10 cellular contexts compared by ENCODE assay signal in the genomic region with DNA sequence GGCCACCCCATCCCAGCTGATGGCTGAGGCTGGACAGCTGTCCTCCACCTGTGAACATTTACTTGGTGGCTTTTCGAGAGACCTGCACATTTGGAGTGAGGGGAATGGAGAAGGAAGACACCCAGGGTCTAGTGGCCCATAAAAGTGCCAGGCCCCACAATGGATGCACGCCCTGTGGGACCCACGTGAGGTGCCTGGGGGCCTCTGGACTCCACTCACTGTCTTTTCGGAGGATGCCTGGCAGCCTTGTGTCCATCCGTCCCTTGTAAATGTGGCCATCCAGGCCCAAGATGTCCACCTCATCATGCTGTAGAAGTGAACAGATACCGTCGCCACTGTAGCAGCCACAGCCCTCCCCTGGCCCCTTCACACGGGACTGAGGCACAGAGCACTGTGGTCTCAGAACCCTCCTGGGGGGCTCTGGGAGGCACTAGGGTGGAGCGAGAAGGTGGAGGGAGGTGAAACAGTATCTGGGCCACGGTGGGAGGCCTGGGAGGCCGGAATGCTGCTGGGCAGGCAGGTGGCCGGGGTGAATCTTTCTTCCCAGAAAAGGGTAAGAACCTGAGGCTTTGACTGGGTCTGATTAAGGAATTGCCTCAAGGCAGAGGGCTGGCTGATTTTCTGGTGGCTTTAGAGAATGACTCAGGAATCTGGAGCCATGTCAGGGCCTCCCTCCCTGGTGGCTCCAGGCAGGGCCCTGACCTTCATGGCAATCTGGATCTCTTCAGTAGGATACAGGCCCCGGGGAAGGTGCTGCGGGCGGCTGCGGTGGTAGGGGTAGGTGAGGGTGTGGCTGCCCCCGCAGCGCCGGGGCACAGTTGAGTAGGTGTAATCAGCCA. TPM values are rescaled to one million over a fixed set of nuclear protein-coding genes. Genes with fewer than 3 reads are reported as not detected.
DNase-seq lines count a peak whose midpoint lies in the region; ATAC-seq lines count a peak whose summit lies in the region.
"Had no signal": no experiment of that assay in that cellular context is flagged by ENCODE, and none has a peak within 500 bp of the region (broad histone marks: within the 10 kb centered on the region; RNA-seq: fewer than 3 reads in every experiment).

No MANE protein-coding gene starts in this region.

- H3K9ac ChIP-seq in BLaER1 (no peak overlapping the region), GM23248 (0 out of 2 replicates have a peak overlapping the region, but pooled peaks have one; percentile 36)

- peak overlapping the region; percentile 77 for H3K27ac Mint-ChIP-seq in activated CD8-positive, alpha-beta T cell treated with anti-CD3 and anti-CD28 coated beads, Interleukin-2, amount 10 ng/mL, durations not matched to agents 7 days and 5 days
- peak overlapping the region; percentile 90 for H3K27ac Mint-ChIP-seq in memory B cell

- no peaks in the 10 kb centered on the region; the same call in 1 of the 2 replicates for H3K36me3 ChIP-seq in BLaER1
- H3K36me3 ChIP-seq in GM23248 (ENCODE audit: low read depth), result no peaks in the 10 kb centered on the region

- peaks cover 14% of the 10 kb centered on the region for H4K20me1 ChIP-seq in BLaER1
- H4K20me1 ChIP-seq in GM23248 (ENCODE audit: insufficient read depth), result no peaks in the 10 kb centered on the region

- CTCF ChIA-PET in activated CD8-positive, alpha-beta T cell treated with anti-CD3 and anti-CD28 coated beads, Interleukin-2, amount 10 ng/mL, durations not matched to agents 7 days and 5 days (lab: Charles Lee), result interaction anchor here (2.6 to 10.9 kb wide), 2 partner anchors 96 to 155 kb away, joined by 17 to 112 read pairs; no protein-coding TSS in a partner anchor

- H3K4me2 ChIP-seq in BLaER1 (0 out of 2 replicates have a peak overlapping the region, but pooled peaks have one; percentile 6), GM23248 (ENCODE audit: unreplicated experiment) (peak overlapping the region; percentile 28)

- H3K36me3 Mint-ChIP-seq in activated CD8-positive, alpha-beta T cell treated with anti-CD3 and anti-CD28 coated beads, Interleukin-2, amount 10 ng/mL, durations not matched to agents 7 days and 5 days (ENCODE audit: low read depth), result peaks cover 4% of the 10 kb centered on the region
- H3K36me3 Mint-ChIP-seq in memory B cell, result no peaks in the 10 kb centered on the region

- POLR2A ChIA-PET in activated CD8-positive, alpha-beta T cell treated with anti-CD3 and anti-CD28 coated beads, Interleukin-2, amount 10 ng/mL, durations not matched to agents 7 days and 5 days (lab: Charles Lee), result interaction anchor here (6.1 to 16.8 kb wide), 3 partner anchors 13 to 153 kb away, joined by 73 to 722 read pairs (median 163); a partner anchor contains a TSS

- no peaks in the 10 kb centered on the region for H3F3A ChIP-seq in GM23248 (ENCODE audit: insufficient read depth)

- H3K4me1 Mint-ChIP-seq in activated CD8-positive, alpha-beta T cell treated with anti-CD3 and anti-CD28 coated beads, Interleukin-2, amount 10 ng/mL, durations not matched to agents 7 days and 5 days (ENCODE audit: low read depth), result peaks cover 43% of the 10 kb centered on the region
- peaks cover 30% of the 10 kb centered on the region for H3K4me1 Mint-ChIP-seq in memory B cell

- no peak for ATAC-seq in activated CD8-positive, alpha-beta T cell treated with anti-CD3 and anti-CD28 coated beads, Interleukin-2, amount 10 ng/mL, durations not matched to agents 7 days and 5 days
- no peak for ATAC-seq in memory B cell (ENCODE audit: low read depth)

- H2AFZ ChIP-seq in GM23248, result no peak overlapping the region

- H3K4me1 ChIP-seq in BLaER1, result peaks cover 50% of the 10 kb centered on the region
- H3K4me1 ChIP-seq in GM23248 (ENCODE audit: insufficient read depth), result peaks cover 9% of the 10 kb centered on the region

- no peaks in the 10 kb centered on the region for H3K9me2 ChIP-seq in GM23248 (ENCODE audit: insufficient read depth)

- no peaks in the 10 kb centered on the region for H3K79me2 ChIP-seq in GM23248 (ENCODE audit: insufficient read depth)

- H3K27me3 ChIP-seq in BLaER1 (no peaks in the 10 kb centered on the region), GM23248 (replicated peaks; ENCODE audit: insufficient read depth) (no peaks in the 10 kb centered on the region)

- WGBS in GM23248 (ENCODE audit: low coverage in 1 of 2, low lambda C conversion rate in 2 of 2, missing lambda C conversion rate in 2 of 2), 2 experiments, result 63% methylated on average over 19 of the region's 19 CpGs

- H3K27me3 Mint-ChIP-seq in activated CD8-positive, alpha-beta T cell treated with anti-CD3 and anti-CD28 coated beads, Interleukin-2, amount 10 ng/mL, durations not matched to agents 7 days and 5 days (ENCODE audit: low read depth), result no peaks in the 10 kb centered on the region
- no peaks in the 10 kb centered on the region for H3K27me3 Mint-ChIP-seq in memory B cell

- H3K9me3 ChIP-seq in BLaER1, result no peaks in the 10 kb centered on the region
- H3K9me3 ChIP-seq in GM23248 (ENCODE audit: low read depth), result no peaks in the 10 kb centered on the region

- no peak overlapping the region for H3K4me3 ChIP-seq in BLaER1
- no peak overlapping the region for H3K4me3 ChIP-seq in GM23248

- in situ Hi-C loops in GM23248 (cut with MboI), result loop anchor here (25.0 kb wide), 1 partner anchor 364 kb away; a partner anchor contains a TSS

- H3K27ac ChIP-seq in BLaER1 (peak overlapping the region; percentile 35; the same call in 1 of the 2 replicates), GM23248 (no peak overlapping the region; the same call in 1 of the 2 replicates)

- peak; percentile 89 for DNase-seq in GM23248
- no peak for DNase-seq in activated CD8-positive, alpha-beta T cell treated with anti-CD3 and anti-CD28 coated beads, Interleukin-2, amount 10 ng/mL, durations not matched to agents 7 days and 5 days
- DNase-seq in memory B cell (ENCODE audit: low spot score in 2 of 2), result no peak
- no peak for DNase-seq in NK-92 treated with Interleukin-12 subunit alpha and Interleukin-12 subunit beta, amount 100 ng/mL, for 24 hours (lab: John Stamatoyannopoulos, UW)
- no peak for DNase-seq in H4 (ENCODE audit: low spot score)
- DNase-seq in NCI-H2171 treated with DMSO at 0.1 percent for 48 hours (lab: John Stamatoyannopoulos, UW), result no peak
- DNase-seq in DMS79 (lab: John Stamatoyannopoulos, UW), result no peak
- DNase-seq: glutamatergic neuron, NCI-H69 had no signal

- H3K4me3 Mint-ChIP-seq in activated CD8-positive, alpha-beta T cell treated with anti-CD3 and anti-CD28 coated beads, Interleukin-2, amount 10 ng/mL, durations not matched to agents 7 days and 5 days, result peak overlapping the region; percentile 25
- no peak overlapping the region for H3K4me3 Mint-ChIP-seq in memory B cell

- H3K9me3 Mint-ChIP-seq in activated CD8-positive, alpha-beta T cell treated with anti-CD3 and anti-CD28 coated beads, Interleukin-2, amount 10 ng/mL, durations not matched to agents 7 days and 5 days (ENCODE audit: insufficient read depth), result no peaks in the 10 kb centered on the region
- no peaks in the 10 kb centered on the region for H3K9me3 Mint-ChIP-seq in memory B cell

RNA-seq across cellular contexts. Expression of a gene that starts 11.5 kb away (rescaled TPM):
- 5.6 and 6.4 TPM in 2 replicates for total RNA-seq in GM23248 (2014; rRNA removed; shearing (Covaris generic))
- 0.56 and 1.2 TPM in 2 replicates for polyA plus RNA-seq in GM23248 (2016; fragmentation: Nextera tagmentation; extraction: Ambion mirVana)
- 100 to 1,000 TPM; 318 to 359 TPM for total RNA-seq in activated CD8-positive, alpha-beta T cell treated with anti-CD3 and anti-CD28 coated beads, Interleukin-2, amount 10 ng/mL, durations not matched to agents 7 days and 5 days
- 3.9 and 7.7 TPM in 2 replicates for total RNA-seq in H4 (2014; rRNA removed; shearing (Covaris generic))

RNA-seq across cellular contexts. Expression of a gene that starts 31.4 kb away (rescaled TPM):
- total RNA-seq in GM23248 (2014; rRNA removed; shearing (Covaris generic)), result 3.7 and 4.0 TPM in 2 replicates
- polyA plus RNA-seq in GM23248 (2016; fragmentation: Nextera tagmentation; extraction: Ambion mirVana), result 1.3 and 1.5 TPM in 2 replicates
- total RNA-seq in activated CD8-positive, alpha-beta T cell treated with anti-CD3 and anti-CD28 coated beads, Interleukin-2, amount 10 ng/mL, durations not matched to agents 7 days and 5 days, result 1 to 10 TPM; 3.7 to 4.8 TPM
- total RNA-seq in H4 (2014; rRNA removed; shearing (Covaris generic)), result 2.3 and 2.4 TPM in 2 replicates

RNA-seq across cellular contexts. Expression of a gene that starts 36.4 kb away (rescaled TPM):
- total RNA-seq in GM23248 (2014; rRNA removed; shearing (Covaris generic)), result 4.0 TPM in 1 of 2 replicates, not detected in the other
- polyA plus RNA-seq in GM23248 (2016; fragmentation: Nextera tagmentation; extraction: Ambion mirVana), result 0.31 TPM in 1 of 2 replicates, not detected in the other
- 100 to 1,000 TPM; 150 to 165 TPM for total RNA-seq in activated CD8-positive, alpha-beta T cell treated with anti-CD3 and anti-CD28 coated beads, Interleukin-2, amount 10 ng/mL, durations not matched to agents 7 days and 5 days
- total RNA-seq in H4 (2014; rRNA removed; shearing (Covaris generic)), result 6.8 and 7.8 TPM in 2 replicates

Comparison
In these comparisons a context has a peak if more than half of its experiments do, and no peak if none do; other contexts are left out.
1. RNA of a gene that starts 11.5 kb away (total RNA-seq): 318 to 359 TPM in activated CD8-positive, alpha-beta T cell treated with anti-CD3 and anti-CD28 coated beads, Interleukin-2, amount 10 ng/mL, durations not matched to agents 7 days and 5 days; 3.9 to 7.7 TPM in H4 and 5.6 to 6.4 TPM in GM23248; every median in the first group is over 10 times any median in the second.
2. RNA of a gene that starts 36.4 kb away (total RNA-seq): 150 to 165 TPM in activated CD8-positive, alpha-beta T cell treated with anti-CD3 and anti-CD28 coated beads, Interleukin-2, amount 10 ng/mL, durations not matched to agents 7 days and 5 days; 6.8 to 7.8 TPM in H4 and 4.0 TPM in GM23248; every median in the first group is over 10 times any median in the second.